Comparison of ENCODE assay signal across 20 cellular contexts in genomic region chr12:1702708-1703107, GRCh38. TPM values are rescaled to one million over a fixed set of nuclear protein-coding genes. Genes with fewer than 3 reads are reported as not detected.
DNase-seq lines count a peak whose midpoint lies in the region; ATAC-seq and TF ChIP-seq lines count a peak whose summit lies in the region.
"Had no signal": no experiment of that assay in that cellular context is flagged by ENCODE, and none has a peak within 500 bp of the region (broad histone marks: within the 10 kb centered on the region; RNA-seq: fewer than 3 reads in every experiment).

No MANE protein-coding gene starts in this region.

- H3K4me2 ChIP-seq in IMR-90 (ENCODE audit: low read depth, low read length): no peak overlapping the region
- H3K4me2 ChIP-seq in mesenchymal stem cell (ENCODE audit: low read length, poor library complexity, severe bottlenecking): no peak overlapping the region
- H3K4me2 ChIP-seq: A549, BLaER1, GM23338, SK-N-SH had no signal

- H3K9ac ChIP-seq in IMR-90 (ENCODE audit: low read depth, low read length) (no peak overlapping the region), mesenchymal stem cell (ENCODE audit: low read length) (no peak overlapping the region), subcutaneous abdominal adipose tissue (ENCODE audit: low read length in 5 of 5) (no peak overlapping the region)
- H3K9ac ChIP-seq: BLaER1, SK-N-SH had no signal

- H3K4me3 ChIP-seq in IMR-90 (ENCODE audit: insufficient read depth, low read depth, low read length): no peak overlapping the region
- no peak overlapping the region for H3K4me3 ChIP-seq in mesenchymal stem cell (ENCODE audit: insufficient read depth in 1 of 2, low read depth in 1 of 2, low read length in 2 of 2)
- no peak overlapping the region for H3K4me3 ChIP-seq in subcutaneous abdominal adipose tissue (ENCODE audit: low read depth in 1 of 5, low read length in 5 of 5)
- H3K4me3 ChIP-seq: A549, BLaER1, GM23338 had no signal

- H3K27me3 ChIP-seq in IMR-90 (ENCODE audit: control insufficient read depth, insufficient read depth, low read length) (no peaks in the 10 kb centered on the region), mesenchymal stem cell (ENCODE audit: control insufficient read depth in 1 of 2, insufficient read depth in 1 of 2, low read length in 2 of 2) (no peaks in the 10 kb centered on the region), subcutaneous abdominal adipose tissue (ENCODE audit: control insufficient read depth in 5 of 5, insufficient read depth in 4 of 5, low read length in 5 of 5) (no peaks in the 10 kb centered on the region)
- H3K27me3 ChIP-seq: BLaER1 had no signal

- TF ChIP-seq POLR2A in IMR-90 (IDR thresholded peaks at IDR 0.05; ENCODE audit: low read depth, low read length): no peak

- TF ChIP-seq RAD21 in IMR-90 (IDR thresholded peaks at IDR 0.05; ENCODE audit: low read length): no peak

- H3K4ac ChIP-seq in IMR-90 (ENCODE audit: low read depth, low read length) (no peak overlapping the region), mesenchymal stem cell (ENCODE audit: low read depth in 1 of 2, low read length in 2 of 2) (no peak overlapping the region)

- H3K27ac ChIP-seq in IMR-90 (ENCODE audit: insufficient read depth, low read length) (no peak overlapping the region), mesenchymal stem cell (ENCODE audit: low read length, poor library complexity, severe bottlenecking) (no peak overlapping the region), subcutaneous abdominal adipose tissue (ENCODE audit: low read depth, low read length) (peak overlapping the region; percentile 63)
- H3K27ac ChIP-seq: A549, BLaER1 had no signal

- H2BK12ac ChIP-seq in mesenchymal stem cell (ENCODE audit: low read length in 2 of 2): no peak overlapping the region

- no peak overlapping the region for H2BK20ac ChIP-seq in IMR-90 (ENCODE audit: low read depth, low read length)

- no peak overlapping the region for H3K27ac Mint-ChIP-seq in HFFc6
- H3K27ac Mint-ChIP-seq: GM23338 had no signal

- H2AFZ ChIP-seq in IMR-90 (replicated peaks; ENCODE audit: low read length, poor library complexity): no peak overlapping the region
- H2AFZ ChIP-seq in mesenchymal stem cell (ENCODE audit: low read depth, low read length): no peak overlapping the region
- H2AFZ ChIP-seq: GM23338 had no signal

- H2AK9ac ChIP-seq in IMR-90 (replicated peaks; ENCODE audit: low read depth, low read length, poor library complexity): no peak overlapping the region

- ATAC-seq in IMR-90 (ENCODE audit: low read depth): no peak
- ATAC-seq: A549, GM23338 had no signal

- no peak overlapping the region for H3K14ac ChIP-seq in IMR-90 (replicated peaks; ENCODE audit: low read depth, low read length)
- no peak overlapping the region for H3K14ac ChIP-seq in mesenchymal stem cell (ENCODE audit: low read length in 2 of 2)

- peaks cover 11% of the 10 kb centered on the region for H3K9me1 ChIP-seq in IMR-90 (ENCODE audit: insufficient read depth, low read length)

- POLR2A ChIA-PET in IMR-90 (lab: Charles Lee; ENCODE audit: unreplicated experiment): no interaction called here

- TF ChIP-seq CTCF in IMR-90 (conservative IDR thresholded peaks at IDR 0.05; ENCODE audit: low read depth, low read length): no peak
- TF ChIP-seq CTCF in HFFc6 (IDR thresholded peaks at IDR 0.05): no peak

- H3K23ac ChIP-seq in IMR-90 (ENCODE audit: low read depth, low read length): no peak overlapping the region
- no peak overlapping the region for H3K23ac ChIP-seq in mesenchymal stem cell (ENCODE audit: low read length in 2 of 2)

- no peaks in the 10 kb centered on the region for H3K9me3 Mint-ChIP-seq in HFFc6
- H3K9me3 Mint-ChIP-seq: GM23338, IgD-negative memory B cell had no signal

- H3K18ac ChIP-seq in IMR-90 (ENCODE audit: low read depth, low read length) (no peak overlapping the region), mesenchymal stem cell (ENCODE audit: low read depth in 1 of 2, low read length in 2 of 2) (no peak overlapping the region)

- H2BK5ac ChIP-seq in IMR-90 (ENCODE audit: low read depth, low read length, poor library complexity, severe bottlenecking) (no peak overlapping the region), mesenchymal stem cell (ENCODE audit: low read depth, low read length, poor library complexity, severe bottlenecking) (no peak overlapping the region)

- no peaks in the 10 kb centered on the region for H3K27me3 Mint-ChIP-seq in HFFc6 (ENCODE audit: insufficient read depth)
- H3K27me3 Mint-ChIP-seq: IgD-negative memory B cell had no signal

- in situ Hi-C loops in IMR-90 (cut with MboI; ENCODE audit: low sequenced_read_pairs): no loop called here

- H4K91ac ChIP-seq in IMR-90 (ENCODE audit: insufficient read depth, low read depth, low read length) (no peak overlapping the region), mesenchymal stem cell (ENCODE audit: low read length) (no peak overlapping the region)

- CTCF ChIA-PET in IMR-90 (lab: Yijun Ruan, JAX): interaction anchor here (0.9 kb wide), 1 partner anchor 8 kb away, joined by 3 read pairs; no protein-coding TSS in a partner anchor

- H2BK120ac ChIP-seq in IMR-90 (ENCODE audit: low read depth, low read length) (no peak overlapping the region), mesenchymal stem cell (ENCODE audit: low read depth, low read length) (no peak overlapping the region)

- H2BK15ac ChIP-seq in IMR-90 (ENCODE audit: low read depth, low read length) (no peak overlapping the region), mesenchymal stem cell (ENCODE audit: low read depth, poor library complexity, severe bottlenecking) (no peak overlapping the region)

- H3K56ac ChIP-seq in IMR-90 (ENCODE audit: extremely low read depth, insufficient read depth, low read length): no peak overlapping the region

- intact Hi-C loops in IMR-90 (cut with micrococcal nuclease): no loop called here

- no peak overlapping the region for H2AK5ac ChIP-seq in IMR-90 (ENCODE audit: low read depth, low read length)
- H2AK5ac ChIP-seq in mesenchymal stem cell (ENCODE audit: low read length, severe bottlenecking): no peak overlapping the region

- H3K36me3 ChIP-seq in IMR-90 (ENCODE audit: control insufficient read depth, insufficient read depth, low read length) (0 out of 2 replicates have a peak, but pooled peaks cover 1% of the 10 kb centered on the region), mesenchymal stem cell (ENCODE audit: control insufficient read depth in 1 of 2, insufficient read depth in 2 of 2, low read depth in 1 of 2, low read length in 2 of 2) (peaks cover 0 to 2% of the 10 kb centered on the region in 2 experiments), subcutaneous abdominal adipose tissue (ENCODE audit: control insufficient read depth in 5 of 5, insufficient read depth in 5 of 5, low read length in 5 of 5) (peaks cover 0 to 3% (median 0%) of the 10 kb centered on the region in 5 donors)

- dilution Hi-C loops in IMR-90 (cut with HindIII; ENCODE audit: low sequenced_read_pairs, unreplicated experiment): no loop called here

- H4K5ac ChIP-seq in IMR-90 (ENCODE audit: low read depth, low read length): no peak overlapping the region

- no TSS peak for BruUV-seq in IMR-90 (replicated peaks; lab: Mats Ljungman, UMichigan)

- peaks cover 52% of the 10 kb centered on the region for H3K4me1 Mint-ChIP-seq in HFFc6 (ENCODE audit: low read depth)

- H3K4me1 ChIP-seq in IMR-90 (ENCODE audit: control insufficient read depth, insufficient read depth, low read length) (peaks cover 10% of the 10 kb centered on the region), mesenchymal stem cell (ENCODE audit: control insufficient read depth, insufficient read depth, low read depth, low read length) (no peaks in the 10 kb centered on the region), subcutaneous abdominal adipose tissue (ENCODE audit: control insufficient read depth in 5 of 5, insufficient read depth in 5 of 5, low read length in 5 of 5) (peaks cover 0 to 47% (median 27%) of the 10 kb centered on the region in 5 donors)

- H3K4me3 Mint-ChIP-seq in HFFc6: no peak overlapping the region
- H3K4me3 Mint-ChIP-seq: GM23338, IgD-negative memory B cell had no signal

- peaks cover 56% of the 10 kb centered on the region for H4K20me1 ChIP-seq in IMR-90 (ENCODE audit: insufficient read depth, low read length)

- no peak overlapping the region for H4K8ac ChIP-seq in IMR-90 (ENCODE audit: low read depth in 2 of 2, low read length in 2 of 2)
- H4K8ac ChIP-seq in mesenchymal stem cell (ENCODE audit: low read length): no peak overlapping the region

- H3K36me3 Mint-ChIP-seq in HFFc6 (ENCODE audit: low read depth): no peaks in the 10 kb centered on the region

- DNase-seq in IMR-90 (peak; percentile 26), dermis blood vessel endothelial cell (peak; percentile 22), mesenchymal stem cell (peak; percentile 28), DMS 273 treated with DMSO at 0.1 percent for 48 hours (lab: John Stamatoyannopoulos, UW) (no peak), HFFc6 (no peak), DMS53 treated with DMSO at 0.1 percent for 48 hours (lab: John Stamatoyannopoulos, UW; ENCODE audit: unreplicated experiment) (no peak)
- DNase-seq: HCEC 1CT, NCI-H1105 treated with DMSO at 0.1 percent for 48 hours, NCI-H1694, NCI-H2081 treated with DMSO at 0.1 percent for 48 hours, NCI-H510A treated with DMSO at 0.1 percent for 48 hours, NCI-H774, OCI-M1, SHP77, SK-N-SH had no signal

- H3K79me1 ChIP-seq in IMR-90 (ENCODE audit: low read depth in 1 of 2, low read length in 2 of 2) (peaks cover 27 to 62% of the 10 kb centered on the region in 2 experiments), mesenchymal stem cell (replicated peaks; ENCODE audit: low read length, poor library complexity, severe bottlenecking) (peaks cover 6% of the 10 kb centered on the region)

- no CpG with 5 or more reads among the region's 2 CpGs for WGBS in IMR-90 (ENCODE audit: extremely low coverage in 2 of 2, insufficient read length in 1 of 2), 2 experiments
- no CpG with 5 or more reads among the region's 2 CpGs for WGBS in mesenchymal stem cell

- H3K9me3 ChIP-seq in IMR-90 (ENCODE audit: control insufficient read depth, insufficient read depth, low read length) (no peaks in the 10 kb centered on the region), mesenchymal stem cell (ENCODE audit: control insufficient read depth, low read length) (no peaks in the 10 kb centered on the region), subcutaneous abdominal adipose tissue (ENCODE audit: control insufficient read depth in 5 of 5, low read length in 5 of 5) (no peaks in the 10 kb centered on the region)
- H3K9me3 ChIP-seq: A549, SK-N-SH had no signal

TF ChIP-seq in IMR-90, 13 proteins besides CTCF, POLR2A, EP300 and RAD21 (continues in another document):
- TF ChIP-seq MAZ (IDR thresholded peaks at IDR 0.05; ENCODE audit: borderline replicate concordance, low read depth, low read length): no peak
- no peak for TF ChIP-seq CHD1 (IDR thresholded peaks at IDR 0.05; ENCODE audit: low read depth, low read length)
- no peak for TF ChIP-seq RCOR1 (IDR thresholded peaks at IDR 0.05; ENCODE audit: insufficient replicate concordance, low read length)

RNA-seq across cellular contexts. Expression of gene ADIPOR2, which starts 11.8 kb away (rescaled TPM):
- 24.9 and 27.2 TPM in 2 replicates for total RNA-seq in IMR-90 (2012; rRNA removed)
- polyA plus RNA-seq in IMR-90 (2012; rRNA removed): 18.4 and 20.0 TPM in 2 replicates
- polyA plus RNA-seq in IMR-90 (2012; cell fraction: cytosol; rRNA removed): 7.1 and 11.4 TPM in 2 replicates
- 5.3 and 24.2 TPM in 2 replicates for polyA plus RNA-seq in IMR-90 (2012; cell fraction: nucleus; rRNA removed; ENCODE audit: low replicate concordance)
- 59.9 and 68.6 TPM in 2 replicates for total RNA-seq in dermis blood vessel endothelial cell
- 34.4 TPM for polyA plus RNA-seq in mesenchymal stem cell (2013, experiment 1 of 2)
- 34.5 TPM for polyA plus RNA-seq in mesenchymal stem cell (2013, experiment 2 of 2)
- total RNA-seq in HFFc6 (2021; fragmentation: NEBNext Ultra II Directional; extraction: Animal tissue kit (Norgen Biotek cat#: 25700)): 10 to 100 TPM; 38.9 to 50.1 (median 44.9) TPM

Comparison
In these comparisons a context has a peak if more than half of its experiments do, and no peak if none do; other contexts are left out.
1. DNase-seq: peak in IMR-90 (single experiment), dermis blood vessel endothelial cell (single experiment) and mesenchymal stem cell (single experiment); none in DMS 273 treated with DMSO at 0.1 percent for 48 hours (single experiment), HFFc6 (single experiment) and DMS53 treated with DMSO at 0.1 percent for 48 hours (single experiment).